1 cellular context compared by ENCODE assay signal in the genomic region with DNA sequence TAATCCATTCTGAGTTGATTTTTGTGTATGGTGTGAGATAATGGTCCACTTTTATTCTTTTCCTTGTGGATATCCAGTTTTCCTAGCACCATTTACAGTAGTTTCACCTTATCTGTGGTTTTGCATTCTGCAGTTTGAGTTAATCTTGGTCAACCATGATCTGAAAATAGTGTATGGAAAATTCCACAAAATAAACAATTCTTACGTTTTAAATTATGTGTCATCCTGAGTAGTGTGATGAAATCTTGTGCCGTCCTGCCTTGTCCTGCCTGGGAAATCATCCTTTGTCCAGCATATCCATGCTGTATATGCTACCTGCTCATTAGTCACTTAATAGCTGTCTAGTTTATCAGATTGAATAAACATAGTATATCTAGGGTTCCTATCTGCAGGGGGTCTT.
TF ChIP-seq lines count a peak whose summit lies in the region.

No MANE protein-coding gene starts in this region.

TF ChIP-seq in K562, 482 proteins besides CTCF, POLR2A, EP300 and RAD21 (continued from another document and continues in another):
- TF ChIP-seq, protein P1, sequence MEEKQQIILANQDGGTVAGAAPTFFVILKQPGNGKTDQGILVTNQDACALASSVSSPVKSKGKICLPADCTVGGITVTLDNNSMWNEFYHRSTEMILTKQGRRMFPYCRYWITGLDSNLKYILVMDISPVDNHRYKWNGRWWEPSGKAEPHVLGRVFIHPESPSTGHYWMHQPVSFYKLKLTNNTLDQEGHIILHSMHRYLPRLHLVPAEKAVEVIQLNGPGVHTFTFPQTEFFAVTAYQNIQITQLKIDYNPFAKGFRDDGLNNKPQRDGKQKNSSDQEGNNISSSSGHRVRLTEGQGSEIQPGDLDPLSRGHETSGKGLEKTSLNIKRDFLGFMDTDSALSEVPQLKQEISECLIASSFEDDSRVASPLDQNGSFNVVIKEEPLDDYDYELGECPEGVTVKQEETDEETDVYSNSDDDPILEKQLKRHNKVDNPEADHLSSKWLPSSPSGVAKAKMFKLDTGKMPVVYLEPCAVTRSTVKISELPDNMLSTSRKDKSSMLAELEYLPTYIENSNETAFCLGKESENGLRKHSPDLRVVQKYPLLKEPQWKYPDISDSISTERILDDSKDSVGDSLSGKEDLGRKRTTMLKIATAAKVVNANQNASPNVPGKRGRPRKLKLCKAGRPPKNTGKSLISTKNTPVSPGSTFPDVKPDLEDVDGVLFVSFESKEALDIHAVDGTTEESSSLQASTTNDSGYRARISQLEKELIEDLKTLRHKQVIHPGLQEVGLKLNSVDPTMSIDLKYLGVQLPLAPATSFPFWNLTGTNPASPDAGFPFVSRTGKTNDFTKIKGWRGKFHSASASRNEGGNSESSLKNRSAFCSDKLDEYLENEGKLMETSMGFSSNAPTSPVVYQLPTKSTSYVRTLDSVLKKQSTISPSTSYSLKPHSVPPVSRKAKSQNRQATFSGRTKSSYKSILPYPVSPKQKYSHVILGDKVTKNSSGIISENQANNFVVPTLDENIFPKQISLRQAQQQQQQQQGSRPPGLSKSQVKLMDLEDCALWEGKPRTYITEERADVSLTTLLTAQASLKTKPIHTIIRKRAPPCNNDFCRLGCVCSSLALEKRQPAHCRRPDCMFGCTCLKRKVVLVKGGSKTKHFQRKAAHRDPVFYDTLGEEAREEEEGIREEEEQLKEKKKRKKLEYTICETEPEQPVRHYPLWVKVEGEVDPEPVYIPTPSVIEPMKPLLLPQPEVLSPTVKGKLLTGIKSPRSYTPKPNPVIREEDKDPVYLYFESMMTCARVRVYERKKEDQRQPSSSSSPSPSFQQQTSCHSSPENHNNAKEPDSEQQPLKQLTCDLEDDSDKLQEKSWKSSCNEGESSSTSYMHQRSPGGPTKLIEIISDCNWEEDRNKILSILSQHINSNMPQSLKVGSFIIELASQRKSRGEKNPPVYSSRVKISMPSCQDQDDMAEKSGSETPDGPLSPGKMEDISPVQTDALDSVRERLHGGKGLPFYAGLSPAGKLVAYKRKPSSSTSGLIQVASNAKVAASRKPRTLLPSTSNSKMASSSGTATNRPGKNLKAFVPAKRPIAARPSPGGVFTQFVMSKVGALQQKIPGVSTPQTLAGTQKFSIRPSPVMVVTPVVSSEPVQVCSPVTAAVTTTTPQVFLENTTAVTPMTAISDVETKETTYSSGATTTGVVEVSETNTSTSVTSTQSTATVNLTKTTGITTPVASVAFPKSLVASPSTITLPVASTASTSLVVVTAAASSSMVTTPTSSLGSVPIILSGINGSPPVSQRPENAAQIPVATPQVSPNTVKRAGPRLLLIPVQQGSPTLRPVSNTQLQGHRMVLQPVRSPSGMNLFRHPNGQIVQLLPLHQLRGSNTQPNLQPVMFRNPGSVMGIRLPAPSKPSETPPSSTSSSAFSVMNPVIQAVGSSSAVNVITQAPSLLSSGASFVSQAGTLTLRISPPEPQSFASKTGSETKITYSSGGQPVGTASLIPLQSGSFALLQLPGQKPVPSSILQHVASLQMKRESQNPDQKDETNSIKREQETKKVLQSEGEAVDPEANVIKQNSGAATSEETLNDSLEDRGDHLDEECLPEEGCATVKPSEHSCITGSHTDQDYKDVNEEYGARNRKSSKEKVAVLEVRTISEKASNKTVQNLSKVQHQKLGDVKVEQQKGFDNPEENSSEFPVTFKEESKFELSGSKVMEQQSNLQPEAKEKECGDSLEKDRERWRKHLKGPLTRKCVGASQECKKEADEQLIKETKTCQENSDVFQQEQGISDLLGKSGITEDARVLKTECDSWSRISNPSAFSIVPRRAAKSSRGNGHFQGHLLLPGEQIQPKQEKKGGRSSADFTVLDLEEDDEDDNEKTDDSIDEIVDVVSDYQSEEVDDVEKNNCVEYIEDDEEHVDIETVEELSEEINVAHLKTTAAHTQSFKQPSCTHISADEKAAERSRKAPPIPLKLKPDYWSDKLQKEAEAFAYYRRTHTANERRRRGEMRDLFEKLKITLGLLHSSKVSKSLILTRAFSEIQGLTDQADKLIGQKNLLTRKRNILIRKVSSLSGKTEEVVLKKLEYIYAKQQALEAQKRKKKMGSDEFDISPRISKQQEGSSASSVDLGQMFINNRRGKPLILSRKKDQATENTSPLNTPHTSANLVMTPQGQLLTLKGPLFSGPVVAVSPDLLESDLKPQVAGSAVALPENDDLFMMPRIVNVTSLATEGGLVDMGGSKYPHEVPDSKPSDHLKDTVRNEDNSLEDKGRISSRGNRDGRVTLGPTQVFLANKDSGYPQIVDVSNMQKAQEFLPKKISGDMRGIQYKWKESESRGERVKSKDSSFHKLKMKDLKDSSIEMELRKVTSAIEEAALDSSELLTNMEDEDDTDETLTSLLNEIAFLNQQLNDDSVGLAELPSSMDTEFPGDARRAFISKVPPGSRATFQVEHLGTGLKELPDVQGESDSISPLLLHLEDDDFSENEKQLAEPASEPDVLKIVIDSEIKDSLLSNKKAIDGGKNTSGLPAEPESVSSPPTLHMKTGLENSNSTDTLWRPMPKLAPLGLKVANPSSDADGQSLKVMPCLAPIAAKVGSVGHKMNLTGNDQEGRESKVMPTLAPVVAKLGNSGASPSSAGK (IDR thresholded peaks at IDR 0.05): no peak
- TF ChIP-seq MXI1 (IDR thresholded peaks at IDR 0.05; ENCODE audit: low read depth, low read length) (no peak), ZEB2 (IDR thresholded peaks at IDR 0.05) (no peak), ZNF77 (CRISPR knock-in tag; IDR thresholded peaks at IDR 0.05) (no peak), ERF (CRISPR knock-in tag; IDR thresholded peaks at IDR 0.05) (no peak), SIN3B (IDR thresholded peaks at IDR 0.05; ENCODE audit: low read depth) (no peak), PHF20 (IDR thresholded peaks at IDR 0.05; ENCODE audit: partially characterized antibody) (no peak), ZNF668 (CRISPR knock-in tag; IDR thresholded peaks at IDR 0.05) (no peak), CEBPB (tag; IDR thresholded peaks at IDR 0.05) (peak; percentile 72), PHF21A (IDR thresholded peaks at IDR 0.05; ENCODE audit: borderline replicate concordance, low read depth) (no peak), ZNF23 (CRISPR knock-in tag; IDR thresholded peaks at IDR 0.05) (no peak), HCFC1 (IDR thresholded peaks at IDR 0.05; ENCODE audit: low read depth, low read length) (no peak), XRCC4 (IDR thresholded peaks at IDR 0.05; ENCODE audit: extremely low read depth, insufficient read depth, insufficient read length) (no peak), JUN (IDR thresholded peaks at IDR 0.05; ENCODE audit: borderline replicate concordance, low read depth, low read length) (0 out of 2 replicates have a peak, but pooled peaks have one; percentile 6), JUN (CRISPR knock-in tag; IDR thresholded peaks at IDR 0.05; ENCODE audit: borderline replicate concordance) (no peak), NUFIP1 (IDR thresholded peaks at IDR 0.05; ENCODE audit: partially characterized antibody) (no peak), POLR2H (tag; IDR thresholded peaks at IDR 0.05; ENCODE audit: low read depth) (no peak), NCOA2 (IDR thresholded peaks at IDR 0.05; ENCODE audit: partially characterized antibody in 2 of 2) (no peak), NFRKB (IDR thresholded peaks at IDR 0.05; ENCODE audit: low read depth) (no peak), ZNF184 (CRISPR knock-in tag; IDR thresholded peaks at IDR 0.05) (no peak), KAT8 (IDR thresholded peaks at IDR 0.05; ENCODE audit: low read depth) (no peak), PRMT5 (CRISPR knock-in tag; IDR thresholded peaks at IDR 0.05) (no peak), HDAC6 (IDR thresholded peaks at IDR 0.05; ENCODE audit: low read depth, low read length) (no peak), TSC22D4 (tag; IDR thresholded peaks at IDR 0.05) (no peak), GATA2 (CRISPR knock-in tag; IDR thresholded peaks at IDR 0.05) (0 out of 2 replicates have a peak, but pooled peaks have one; percentile 24), PHF8 (IDR thresholded peaks at IDR 0.05; ENCODE audit: borderline replicate concordance, low read length) (no peak), ZC3H8 (IDR thresholded peaks at IDR 0.05) (no peak), FOS (IDR thresholded peaks at IDR 0.05; ENCODE audit: extremely low read depth, insufficient read length) (no peak), CTBP1 (IDR thresholded peaks at IDR 0.05; ENCODE audit: borderline replicate concordance) (no peak), ZNF253 (CRISPR knock-in tag; conservative IDR thresholded peaks at IDR 0.05) (no peak), ZNF764 (CRISPR knock-in tag; IDR thresholded peaks at IDR 0.05; ENCODE audit: low read depth) (no peak), BRF1 (IDR thresholded peaks at IDR 0.05; ENCODE audit: borderline replicate concordance, extremely low read depth, insufficient read length) (no peak)
- TF ChIP-seq, protein P2, sequence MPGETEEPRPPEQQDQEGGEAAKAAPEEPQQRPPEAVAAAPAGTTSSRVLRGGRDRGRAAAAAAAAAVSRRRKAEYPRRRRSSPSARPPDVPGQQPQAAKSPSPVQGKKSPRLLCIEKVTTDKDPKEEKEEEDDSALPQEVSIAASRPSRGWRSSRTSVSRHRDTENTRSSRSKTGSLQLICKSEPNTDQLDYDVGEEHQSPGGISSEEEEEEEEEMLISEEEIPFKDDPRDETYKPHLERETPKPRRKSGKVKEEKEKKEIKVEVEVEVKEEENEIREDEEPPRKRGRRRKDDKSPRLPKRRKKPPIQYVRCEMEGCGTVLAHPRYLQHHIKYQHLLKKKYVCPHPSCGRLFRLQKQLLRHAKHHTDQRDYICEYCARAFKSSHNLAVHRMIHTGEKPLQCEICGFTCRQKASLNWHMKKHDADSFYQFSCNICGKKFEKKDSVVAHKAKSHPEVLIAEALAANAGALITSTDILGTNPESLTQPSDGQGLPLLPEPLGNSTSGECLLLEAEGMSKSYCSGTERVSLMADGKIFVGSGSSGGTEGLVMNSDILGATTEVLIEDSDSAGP (CRISPR knock-in tag; IDR thresholded peaks at IDR 0.05): no peak
- TF ChIP-seq, protein P3, sequence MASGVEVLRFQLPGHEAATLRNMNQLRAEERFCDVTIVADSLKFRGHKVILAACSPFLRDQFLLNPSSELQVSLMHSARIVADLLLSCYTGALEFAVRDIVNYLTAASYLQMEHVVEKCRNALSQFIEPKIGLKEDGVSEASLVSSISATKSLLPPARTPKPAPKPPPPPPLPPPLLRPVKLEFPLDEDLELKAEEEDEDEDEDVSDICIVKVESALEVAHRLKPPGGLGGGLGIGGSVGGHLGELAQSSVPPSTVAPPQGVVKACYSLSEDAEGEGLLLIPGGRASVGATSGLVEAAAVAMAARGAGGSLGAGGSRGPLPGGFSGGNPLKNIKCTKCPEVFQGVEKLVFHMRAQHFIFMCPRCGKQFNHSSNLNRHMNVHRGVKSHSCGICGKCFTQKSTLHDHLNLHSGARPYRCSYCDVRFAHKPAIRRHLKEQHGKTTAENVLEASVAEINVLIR (CRISPR knock-in tag; IDR thresholded peaks at IDR 0.05): no peak
- TF ChIP-seq, protein P4, sequence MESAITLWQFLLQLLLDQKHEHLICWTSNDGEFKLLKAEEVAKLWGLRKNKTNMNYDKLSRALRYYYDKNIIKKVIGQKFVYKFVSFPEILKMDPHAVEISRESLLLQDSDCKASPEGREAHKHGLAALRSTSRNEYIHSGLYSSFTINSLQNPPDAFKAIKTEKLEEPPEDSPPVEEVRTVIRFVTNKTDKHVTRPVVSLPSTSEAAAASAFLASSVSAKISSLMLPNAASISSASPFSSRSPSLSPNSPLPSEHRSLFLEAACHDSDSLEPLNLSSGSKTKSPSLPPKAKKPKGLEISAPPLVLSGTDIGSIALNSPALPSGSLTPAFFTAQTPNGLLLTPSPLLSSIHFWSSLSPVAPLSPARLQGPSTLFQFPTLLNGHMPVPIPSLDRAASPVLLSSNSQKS (CRISPR knock-in tag; IDR thresholded peaks at IDR 0.05): no peak
- TF ChIP-seq, protein P5, sequence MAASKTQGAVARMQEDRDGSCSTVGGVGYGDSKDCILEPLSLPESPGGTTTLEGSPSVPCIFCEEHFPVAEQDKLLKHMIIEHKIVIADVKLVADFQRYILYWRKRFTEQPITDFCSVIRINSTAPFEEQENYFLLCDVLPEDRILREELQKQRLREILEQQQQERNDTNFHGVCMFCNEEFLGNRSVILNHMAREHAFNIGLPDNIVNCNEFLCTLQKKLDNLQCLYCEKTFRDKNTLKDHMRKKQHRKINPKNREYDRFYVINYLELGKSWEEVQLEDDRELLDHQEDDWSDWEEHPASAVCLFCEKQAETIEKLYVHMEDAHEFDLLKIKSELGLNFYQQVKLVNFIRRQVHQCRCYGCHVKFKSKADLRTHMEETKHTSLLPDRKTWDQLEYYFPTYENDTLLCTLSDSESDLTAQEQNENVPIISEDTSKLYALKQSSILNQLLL (CRISPR knock-in tag; IDR thresholded peaks at IDR 0.05; ENCODE audit: borderline replicate concordance): no peak
- TF ChIP-seq, protein P6, sequence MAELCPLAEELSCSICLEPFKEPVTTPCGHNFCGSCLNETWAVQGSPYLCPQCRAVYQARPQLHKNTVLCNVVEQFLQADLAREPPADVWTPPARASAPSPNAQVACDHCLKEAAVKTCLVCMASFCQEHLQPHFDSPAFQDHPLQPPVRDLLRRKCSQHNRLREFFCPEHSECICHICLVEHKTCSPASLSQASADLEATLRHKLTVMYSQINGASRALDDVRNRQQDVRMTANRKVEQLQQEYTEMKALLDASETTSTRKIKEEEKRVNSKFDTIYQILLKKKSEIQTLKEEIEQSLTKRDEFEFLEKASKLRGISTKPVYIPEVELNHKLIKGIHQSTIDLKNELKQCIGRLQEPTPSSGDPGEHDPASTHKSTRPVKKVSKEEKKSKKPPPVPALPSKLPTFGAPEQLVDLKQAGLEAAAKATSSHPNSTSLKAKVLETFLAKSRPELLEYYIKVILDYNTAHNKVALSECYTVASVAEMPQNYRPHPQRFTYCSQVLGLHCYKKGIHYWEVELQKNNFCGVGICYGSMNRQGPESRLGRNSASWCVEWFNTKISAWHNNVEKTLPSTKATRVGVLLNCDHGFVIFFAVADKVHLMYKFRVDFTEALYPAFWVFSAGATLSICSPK (IDR thresholded peaks at IDR 0.05; ENCODE audit: borderline replicate concordance): no peak
- TF ChIP-seq, protein P7, sequence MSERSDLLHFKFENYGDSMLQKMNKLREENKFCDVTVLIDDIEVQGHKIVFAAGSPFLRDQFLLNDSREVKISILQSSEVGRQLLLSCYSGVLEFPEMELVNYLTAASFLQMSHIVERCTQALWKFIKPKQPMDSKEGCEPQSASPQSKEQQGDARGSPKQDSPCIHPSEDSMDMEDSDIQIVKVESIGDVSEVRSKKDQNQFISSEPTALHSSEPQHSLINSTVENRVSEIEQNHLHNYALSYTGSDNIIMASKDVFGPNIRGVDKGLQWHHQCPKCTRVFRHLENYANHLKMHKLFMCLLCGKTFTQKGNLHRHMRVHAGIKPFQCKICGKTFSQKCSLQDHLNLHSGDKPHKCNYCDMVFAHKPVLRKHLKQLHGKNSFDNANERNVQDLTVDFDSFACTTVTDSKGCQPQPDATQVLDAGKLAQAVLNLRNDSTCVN (CRISPR knock-in tag; IDR thresholded peaks at IDR 0.05): no peak
- TF ChIP-seq, protein P8, sequence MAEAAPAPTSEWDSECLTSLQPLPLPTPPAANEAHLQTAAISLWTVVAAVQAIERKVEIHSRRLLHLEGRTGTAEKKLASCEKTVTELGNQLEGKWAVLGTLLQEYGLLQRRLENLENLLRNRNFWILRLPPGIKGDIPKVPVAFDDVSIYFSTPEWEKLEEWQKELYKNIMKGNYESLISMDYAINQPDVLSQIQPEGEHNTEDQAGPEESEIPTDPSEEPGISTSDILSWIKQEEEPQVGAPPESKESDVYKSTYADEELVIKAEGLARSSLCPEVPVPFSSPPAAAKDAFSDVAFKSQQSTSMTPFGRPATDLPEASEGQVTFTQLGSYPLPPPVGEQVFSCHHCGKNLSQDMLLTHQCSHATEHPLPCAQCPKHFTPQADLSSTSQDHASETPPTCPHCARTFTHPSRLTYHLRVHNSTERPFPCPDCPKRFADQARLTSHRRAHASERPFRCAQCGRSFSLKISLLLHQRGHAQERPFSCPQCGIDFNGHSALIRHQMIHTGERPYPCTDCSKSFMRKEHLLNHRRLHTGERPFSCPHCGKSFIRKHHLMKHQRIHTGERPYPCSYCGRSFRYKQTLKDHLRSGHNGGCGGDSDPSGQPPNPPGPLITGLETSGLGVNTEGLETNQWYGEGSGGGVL (CRISPR knock-in tag; IDR thresholded peaks at IDR 0.05): no peak
